2 cellular contexts compared by ENCODE assay signal in the genomic region with DNA sequence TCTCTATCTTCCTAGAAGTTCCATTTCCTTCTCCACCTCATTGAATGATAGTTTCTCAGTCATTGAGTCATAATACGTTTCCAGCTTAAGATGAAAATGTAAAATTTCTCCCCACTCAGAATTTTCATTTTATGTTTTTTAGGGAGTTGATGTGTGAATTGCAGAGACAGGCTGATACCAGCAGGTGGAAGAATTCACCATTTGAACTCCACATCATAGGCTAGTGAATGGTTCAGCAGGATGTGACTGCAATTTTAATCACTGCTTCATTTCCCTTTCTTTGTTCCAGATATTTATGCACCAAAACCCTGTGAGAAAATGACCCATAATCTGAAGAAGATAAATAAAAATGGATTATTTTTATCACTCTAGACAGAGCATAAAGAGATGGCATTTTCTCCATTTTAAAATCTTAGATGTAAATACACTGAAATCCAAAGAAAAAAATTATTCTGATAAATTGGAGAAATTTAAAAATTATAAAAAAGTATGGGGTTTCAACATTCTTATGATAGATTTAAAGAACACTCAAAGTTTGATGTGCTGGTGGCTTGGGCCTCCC.
TF ChIP-seq lines count a peak whose summit lies in the region.

No MANE protein-coding gene starts in this region.

TF ChIP-seq in IMR-90, 13 proteins besides CTCF, POLR2A, EP300 and RAD21 (continued from another document):
- TF ChIP-seq MXI1 (IDR thresholded peaks at IDR 0.05; ENCODE audit: borderline replicate concordance, low read depth, low read length): no peak

TF ChIP-seq in SK-N-SH, 30 proteins besides CTCF, POLR2A, EP300 and RAD21 (continued from another document):
- TF ChIP-seq GABPA (IDR thresholded peaks at IDR 0.05; ENCODE audit: low read depth) (no peak), RXRA (IDR thresholded peaks at IDR 0.05; ENCODE audit: borderline replicate concordance, low read depth) (no peak), TAF1 (IDR thresholded peaks at IDR 0.05; ENCODE audit: borderline replicate concordance, low read depth, low read length) (no peak), GATA2 (CRISPR knock-in tag; IDR thresholded peaks at IDR 0.05) (no peak), CHD2 (IDR thresholded peaks at IDR 0.05; ENCODE audit: low read length, partially characterized antibody) (no peak), FOXM1 (IDR thresholded peaks at IDR 0.05; ENCODE audit: low read depth) (no peak)
- TF ChIP-seq, protein P1, sequence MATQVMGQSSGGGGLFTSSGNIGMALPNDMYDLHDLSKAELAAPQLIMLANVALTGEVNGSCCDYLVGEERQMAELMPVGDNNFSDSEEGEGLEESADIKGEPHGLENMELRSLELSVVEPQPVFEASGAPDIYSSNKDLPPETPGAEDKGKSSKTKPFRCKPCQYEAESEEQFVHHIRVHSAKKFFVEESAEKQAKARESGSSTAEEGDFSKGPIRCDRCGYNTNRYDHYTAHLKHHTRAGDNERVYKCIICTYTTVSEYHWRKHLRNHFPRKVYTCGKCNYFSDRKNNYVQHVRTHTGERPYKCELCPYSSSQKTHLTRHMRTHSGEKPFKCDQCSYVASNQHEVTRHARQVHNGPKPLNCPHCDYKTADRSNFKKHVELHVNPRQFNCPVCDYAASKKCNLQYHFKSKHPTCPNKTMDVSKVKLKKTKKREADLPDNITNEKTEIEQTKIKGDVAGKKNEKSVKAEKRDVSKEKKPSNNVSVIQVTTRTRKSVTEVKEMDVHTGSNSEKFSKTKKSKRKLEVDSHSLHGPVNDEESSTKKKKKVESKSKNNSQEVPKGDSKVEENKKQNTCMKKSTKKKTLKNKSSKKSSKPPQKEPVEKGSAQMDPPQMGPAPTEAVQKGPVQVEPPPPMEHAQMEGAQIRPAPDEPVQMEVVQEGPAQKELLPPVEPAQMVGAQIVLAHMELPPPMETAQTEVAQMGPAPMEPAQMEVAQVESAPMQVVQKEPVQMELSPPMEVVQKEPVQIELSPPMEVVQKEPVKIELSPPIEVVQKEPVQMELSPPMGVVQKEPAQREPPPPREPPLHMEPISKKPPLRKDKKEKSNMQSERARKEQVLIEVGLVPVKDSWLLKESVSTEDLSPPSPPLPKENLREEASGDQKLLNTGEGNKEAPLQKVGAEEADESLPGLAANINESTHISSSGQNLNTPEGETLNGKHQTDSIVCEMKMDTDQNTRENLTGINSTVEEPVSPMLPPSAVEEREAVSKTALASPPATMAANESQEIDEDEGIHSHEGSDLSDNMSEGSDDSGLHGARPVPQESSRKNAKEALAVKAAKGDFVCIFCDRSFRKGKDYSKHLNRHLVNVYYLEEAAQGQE (IDR thresholded peaks at IDR 0.05; ENCODE audit: low read depth, low read length): no peak
- TF ChIP-seq, protein P2, sequence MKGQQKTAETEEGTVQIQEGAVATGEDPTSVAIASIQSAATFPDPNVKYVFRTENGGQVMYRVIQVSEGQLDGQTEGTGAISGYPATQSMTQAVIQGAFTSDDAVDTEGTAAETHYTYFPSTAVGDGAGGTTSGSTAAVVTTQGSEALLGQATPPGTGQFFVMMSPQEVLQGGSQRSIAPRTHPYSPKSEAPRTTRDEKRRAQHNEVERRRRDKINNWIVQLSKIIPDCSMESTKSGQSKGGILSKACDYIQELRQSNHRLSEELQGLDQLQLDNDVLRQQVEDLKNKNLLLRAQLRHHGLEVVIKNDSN (IDR thresholded peaks at IDR 0.05; ENCODE audit: borderline replicate concordance, low read depth): no peak
- TF ChIP-seq, protein P3, sequence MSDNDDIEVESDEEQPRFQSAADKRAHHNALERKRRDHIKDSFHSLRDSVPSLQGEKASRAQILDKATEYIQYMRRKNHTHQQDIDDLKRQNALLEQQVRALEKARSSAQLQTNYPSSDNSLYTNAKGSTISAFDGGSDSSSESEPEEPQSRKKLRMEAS (IDR thresholded peaks at IDR 0.05; ENCODE audit: low read depth): no peak; the same call in 1 of the 2 replicates
- TF ChIP-seq, protein P4, sequence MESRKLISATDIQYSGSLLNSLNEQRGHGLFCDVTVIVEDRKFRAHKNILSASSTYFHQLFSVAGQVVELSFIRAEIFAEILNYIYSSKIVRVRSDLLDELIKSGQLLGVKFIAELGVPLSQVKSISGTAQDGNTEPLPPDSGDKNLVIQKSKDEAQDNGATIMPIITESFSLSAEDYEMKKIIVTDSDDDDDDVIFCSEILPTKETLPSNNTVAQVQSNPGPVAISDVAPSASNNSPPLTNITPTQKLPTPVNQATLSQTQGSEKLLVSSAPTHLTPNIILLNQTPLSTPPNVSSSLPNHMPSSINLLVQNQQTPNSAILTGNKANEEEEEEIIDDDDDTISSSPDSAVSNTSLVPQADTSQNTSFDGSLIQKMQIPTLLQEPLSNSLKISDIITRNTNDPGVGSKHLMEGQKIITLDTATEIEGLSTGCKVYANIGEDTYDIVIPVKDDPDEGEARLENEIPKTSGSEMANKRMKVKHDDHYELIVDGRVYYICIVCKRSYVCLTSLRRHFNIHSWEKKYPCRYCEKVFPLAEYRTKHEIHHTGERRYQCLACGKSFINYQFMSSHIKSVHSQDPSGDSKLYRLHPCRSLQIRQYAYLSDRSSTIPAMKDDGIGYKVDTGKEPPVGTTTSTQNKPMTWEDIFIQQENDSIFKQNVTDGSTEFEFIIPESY (IDR thresholded peaks at IDR 0.05; ENCODE audit: borderline replicate concordance, low read depth): no peak
TF ChIP-seq in SK-N-SH: peak in this region for 2.
